7 cellular contexts compared by ENCODE assay signal in genomic region chr2:21422050-21422449, GRCh38.
DNase-seq lines count a peak whose midpoint lies in the region; ATAC-seq and TF ChIP-seq lines count a peak whose summit lies in the region.

No MANE protein-coding gene starts in this region.

- no peaks in the 10 kb centered on the region for H3F3A ChIP-seq in Loucy (ENCODE audit: low read depth)
- no peaks in the 10 kb centered on the region for H3F3A ChIP-seq in smooth muscle cell (ENCODE audit: low read depth)

- no peak overlapping the region for H3K27ac ChIP-seq in smooth muscle cell (ENCODE audit: low read depth)

- ATAC-seq in GM18909 (IDR thresholded peaks at IDR 0.05; ENCODE audit: poor library complexity, unreplicated experiment), result peak; percentile 71

- H3K4me2 ChIP-seq in Loucy (ENCODE audit: low read depth, low read length, poor library complexity, severe bottlenecking) (no peak overlapping the region), smooth muscle cell (no peak overlapping the region)

- in situ Hi-C loops in astrocyte of the spinal cord (cut with HindIII; ENCODE audit: low sequenced_read_pairs), result no loop called here

- H3K36me3 ChIP-seq in Loucy (ENCODE audit: insufficient read depth, low read length) (no peaks in the 10 kb centered on the region), smooth muscle cell (ENCODE audit: low read depth) (no peaks in the 10 kb centered on the region)

- H4K20me1 ChIP-seq in Loucy (ENCODE audit: insufficient read depth, low read length, poor library complexity, severe bottlenecking) (no peaks in the 10 kb centered on the region), smooth muscle cell (ENCODE audit: low read depth) (no peaks in the 10 kb centered on the region)

- H3K27me3 ChIP-seq in Loucy (ENCODE audit: insufficient read depth, low read length, poor library complexity, severe bottlenecking) (no peaks in the 10 kb centered on the region), smooth muscle cell (ENCODE audit: low read depth) (no peaks in the 10 kb centered on the region)

- H3K4me1 ChIP-seq in Loucy (ENCODE audit: insufficient read depth, low read length, poor library complexity, severe bottlenecking), result no peaks in the 10 kb centered on the region
- no peaks in the 10 kb centered on the region for H3K4me1 ChIP-seq in smooth muscle cell (ENCODE audit: low read depth)

- TF ChIP-seq CTCF in Loucy (conservative IDR thresholded peaks at IDR 0.05; ENCODE audit: low read length), result peak; percentile 66
- TF ChIP-seq CTCF in astrocyte of the spinal cord (IDR thresholded peaks at IDR 0.05; ENCODE audit: low read depth, low read length), result peak; percentile 36
- TF ChIP-seq CTCF in smooth muscle cell (IDR thresholded peaks at IDR 0.05; ENCODE audit: borderline replicate concordance, insufficient read depth, poor library complexity, severe bottlenecking), result peak; percentile 48

- DNase-seq in DMS53 (lab: John Stamatoyannopoulos, UW) (peak; percentile 78), astrocyte of the spinal cord (ENCODE audit: low read depth, low spot score) (no peak), smooth muscle cell (lab: John Stamatoyannopoulos, UW; ENCODE audit: unreplicated experiment) (no peak), superior temporal gyrus (ENCODE audit: extremely low spot score) (no peak), HCEC 1CT (no peak)

- H3K9me2 ChIP-seq in Loucy (replicated peaks; ENCODE audit: low read depth, low read length), result no peaks in the 10 kb centered on the region

- H3K9me3 ChIP-seq in Loucy (ENCODE audit: insufficient read depth, low read depth, low read length) (no peaks in the 10 kb centered on the region), smooth muscle cell (replicated peaks; ENCODE audit: low read depth) (no peaks in the 10 kb centered on the region)

- 60% methylated on average over 2 of the region's 2 CpGs for WGBS in smooth muscle cell (ENCODE audit: low lambda C conversion rate)

- no peaks in the 10 kb centered on the region for H3K79me2 ChIP-seq in Loucy (ENCODE audit: insufficient read depth, low read length)
- H3K79me2 ChIP-seq in smooth muscle cell (ENCODE audit: low read depth), result no peaks in the 10 kb centered on the region

- H3K9ac ChIP-seq in Loucy (ENCODE audit: low read depth, low read length, poor library complexity, severe bottlenecking) (no peak overlapping the region), smooth muscle cell (ENCODE audit: low read depth) (no peak overlapping the region)

- no peak overlapping the region for H3K4me3 ChIP-seq in Loucy (ENCODE audit: low read length, poor library complexity, severe bottlenecking)
- no peak overlapping the region for H3K4me3 ChIP-seq in astrocyte of the spinal cord (ENCODE audit: low read depth, low read length)
- no peak overlapping the region for H3K4me3 ChIP-seq in smooth muscle cell

- H2AFZ ChIP-seq in Loucy (ENCODE audit: low read length) (no peak overlapping the region), smooth muscle cell (ENCODE audit: low read depth) (no peak overlapping the region)
